Comparison of ENCODE assay signal across 9 cellular contexts in the genomic region with DNA sequence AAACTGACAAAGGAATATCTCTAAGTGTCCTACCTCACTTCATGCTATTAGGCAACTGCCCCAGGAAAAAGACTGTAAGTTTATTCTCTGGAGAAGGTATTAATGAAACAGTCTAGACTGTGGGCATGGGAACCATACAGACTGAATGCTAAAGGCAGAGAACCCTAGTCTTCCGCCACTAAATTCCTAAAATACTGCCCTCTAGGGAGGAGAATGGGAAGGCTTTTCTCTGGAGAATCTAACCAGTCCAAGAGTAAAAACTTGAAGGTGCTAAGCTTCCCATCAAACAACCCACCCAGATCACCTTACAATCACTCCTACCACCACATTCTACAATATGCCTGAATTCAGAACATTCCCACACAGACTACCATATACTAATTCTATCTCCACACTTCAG. TPM values are rescaled to one million over a fixed set of nuclear protein-coding genes. Genes with fewer than 3 reads are reported as not detected.
A peak's percentile ranks its signal among the peaks of the same experiment; 100 is the strongest.
DNase-seq lines count a peak whose midpoint lies in the region; ATAC-seq and TF ChIP-seq lines count a peak whose summit lies in the region.
"Had no signal": no experiment of that assay in that cellular context is flagged by ENCODE, and none has a peak within 500 bp of the region (broad histone marks: within the 10 kb centered on the region; RNA-seq: fewer than 3 reads in every experiment).

No MANE protein-coding gene starts in this region.

- H3K9ac ChIP-seq in neuronal stem cell (ENCODE audit: low read depth, low read length, poor library complexity) = no peak overlapping the region

- no peak overlapping the region for H2BK12ac ChIP-seq in neuronal stem cell (ENCODE audit: low read length)

- H3K18ac ChIP-seq in neuronal stem cell (ENCODE audit: low read length) = no peak overlapping the region

- H3K4me3 ChIP-seq in brain microvascular endothelial cell (ENCODE audit: low read depth, low read length) (no peak overlapping the region), neuronal stem cell (ENCODE audit: low read length in 2 of 2) (no peak overlapping the region)

- H2AFZ ChIP-seq in neuronal stem cell (ENCODE audit: low read length) = no peak overlapping the region

- no peak overlapping the region for H2BK15ac ChIP-seq in neuronal stem cell (ENCODE audit: low read length)

- no peak overlapping the region for H3K4me2 ChIP-seq in neuronal stem cell (ENCODE audit: insufficient read depth, low read length, poor library complexity, severe bottlenecking)

- no peak overlapping the region for H3K23ac ChIP-seq in neuronal stem cell (ENCODE audit: low read depth, low read length, poor library complexity)

- H4K91ac ChIP-seq in neuronal stem cell (ENCODE audit: low read depth, low read length, poor library complexity) = no peak overlapping the region

- H3K36me3 ChIP-seq in brain microvascular endothelial cell (replicated peaks) (peaks cover 3% of the 10 kb centered on the region), neuronal stem cell (replicated peaks in 1 of 2; ENCODE audit: control insufficient read depth in 2 of 2, insufficient read depth in 2 of 2, low read length in 2 of 2) (peaks cover 5 to 21% of the 10 kb centered on the region in 2 donors)

- in situ Hi-C loops in brain microvascular endothelial cell (cut with HindIII; ENCODE audit: low pct_ligation_motif_present, low sequenced_read_pairs) = no loop called here

- H2BK5ac ChIP-seq in neuronal stem cell (ENCODE audit: low read length) = no peak overlapping the region

- WGBS in neuronal stem cell (ENCODE audit: extremely low coverage in 2 of 2, insufficient read length in 2 of 2, insufficient replicate concordance in 1 of 2), 2 donors = no CpG with 5 or more reads among the region's 1 CpG

- H2BK120ac ChIP-seq in neuronal stem cell (ENCODE audit: low read depth, low read length) = no peak overlapping the region

- H3K27ac ChIP-seq in brain microvascular endothelial cell (no peak overlapping the region), neuronal stem cell (replicated peaks; ENCODE audit: low read length) (no peak overlapping the region)

- no peaks in the 10 kb centered on the region for H3K27me3 ChIP-seq in brain microvascular endothelial cell (replicated peaks)
- H3K27me3 ChIP-seq in neuronal stem cell (ENCODE audit: control insufficient read depth in 3 of 3, insufficient read depth in 3 of 3, low read depth in 1 of 3, low read length in 3 of 3) = no peaks in the 10 kb centered on the region

- H3K4ac ChIP-seq in neuronal stem cell (ENCODE audit: low read length) = no peak overlapping the region

- H3K9me3 ChIP-seq in neuronal stem cell (replicated peaks in 1 of 2; ENCODE audit: control insufficient read depth in 2 of 2, insufficient read depth in 1 of 2, low read depth in 1 of 2, low read length in 2 of 2) = no peaks in the 10 kb centered on the region

- no peaks in the 10 kb centered on the region for H3K79me1 ChIP-seq in neuronal stem cell (ENCODE audit: low read depth, low read length)

- peak; percentile 71 for TF ChIP-seq CTCF in brain microvascular endothelial cell (IDR thresholded peaks at IDR 0.05; ENCODE audit: low read depth, low read length, missing control alignments)

- no peak overlapping the region for H2AK5ac ChIP-seq in neuronal stem cell (ENCODE audit: low read depth, low read length)

- H4K8ac ChIP-seq in neuronal stem cell (ENCODE audit: low read depth, low read length) = no peak overlapping the region

- H3K14ac ChIP-seq in neuronal stem cell (ENCODE audit: low read length) = no peak overlapping the region

- H3K4me1 ChIP-seq in neuronal stem cell (ENCODE audit: control insufficient read depth in 2 of 2, insufficient read depth in 1 of 2, low read depth in 1 of 2, low read length in 2 of 2) = peaks cover 0 to 3% of the 10 kb centered on the region in 2 donors

- no peak for ATAC-seq in HG03139 (IDR thresholded peaks at IDR 0.05; ENCODE audit: unreplicated experiment)
- no peak for ATAC-seq in HG03520 (IDR thresholded peaks at IDR 0.05; ENCODE audit: unreplicated experiment)
- ATAC-seq: stimulated activated naive B cell treated with anti-CD40 and anti-IgM and Interleukin-4, amounts not matched to agents 10 μg/mL and 1 μg/mL and 100 μg/mL, for 72 hours had no signal

- peak; percentile 60 for DNase-seq in ELR (ENCODE audit: low read depth)
- DNase-seq in LoVo (ENCODE audit: low spot score) = peak; percentile 33
- DNase-seq in brain microvascular endothelial cell = peak; percentile 36
- peak; percentile 23 for DNase-seq in neuronal stem cell (ENCODE audit: low spot score)
- DNase-seq in effector CD4-positive, alpha-beta T cell = no peak
- DNase-seq: activated naive CD8-positive, alpha-beta T cell treated with anti-CD3 and anti-CD28 coated beads, Interleukin-2, amount 10 ng/mL, durations not matched to agents 7 days and 5 days; stimulated activated naive B cell treated with anti-CD40 and anti-IgM and Interleukin-4, amounts not matched to agents 10 μg/mL and 1 μg/mL and 100 μg/mL, for 72 hours had no signal

RNA-seq across cellular contexts. Expression of a gene that starts 3.4 kb away (rescaled TPM):
- 12.1 TPM for polyA plus RNA-seq in neuronal stem cell (2013, experiment 1 of 2)
- 11.7 TPM for polyA plus RNA-seq in neuronal stem cell (2013, experiment 2 of 2)

RNA-seq across cellular contexts. Expression of a gene that starts 43.8 kb away (rescaled TPM):
- polyA plus RNA-seq in neuronal stem cell (2013, experiment 1 of 2) = 2.1 TPM
- polyA plus RNA-seq in neuronal stem cell (2013, experiment 2 of 2) = 1.7 TPM
